In genomic region chr14:30767624-30768023, GRCh38 we compare ENCODE assay signal across 21 cellular contexts.
DNase-seq lines count a peak whose midpoint lies in the region; ATAC-seq, FAIRE-seq and TF ChIP-seq lines count a peak whose summit lies in the region.
"Had no signal": no experiment of that assay in that cellular context is flagged by ENCODE, and none has a peak within 500 bp of the region (broad histone marks: within the 10 kb centered on the region; RNA-seq: fewer than 3 reads in every experiment).

No MANE protein-coding gene starts in this region.

- H3K4me1 ChIP-seq in GM12878 (ENCODE audit: control insufficient read depth, insufficient read depth, low read length), result no peaks in the 10 kb centered on the region
- no peaks in the 10 kb centered on the region for H3K4me1 ChIP-seq in CD8-positive, alpha-beta T cell (ENCODE audit: insufficient read depth, low read length)
- H3K4me1 ChIP-seq: HAP-1 had no signal

- no peak overlapping the region for H3K4me3 ChIP-seq in GM12878
- no peak overlapping the region for H3K4me3 ChIP-seq in CD8-positive, alpha-beta T cell (ENCODE audit: low read depth, low read length)
- H3K4me3 ChIP-seq: HAP-1 had no signal

- H4K20me1 ChIP-seq in GM12878 (ENCODE audit: control insufficient read depth, insufficient read depth), result no peaks in the 10 kb centered on the region

- DNase-seq in GM12878 (ENCODE audit: low read depth, low spot score), result no peak
- DNase-seq in caudate nucleus (lab: John Stamatoyannopoulos, UW), result no peak
- no peak for DNase-seq in urothelium cell line (ENCODE audit: low spot score)
- no peak for DNase-seq in activated T-cell treated with anti-CD3 and anti-CD28 coated beads, Interleukin-2, amount 50 U/mL, for 48 hours
- no peak for DNase-seq in CD8-positive, alpha-beta T cell
- DNase-seq in anterior cingulate cortex (lab: John Stamatoyannopoulos, UW), result no peak
- DNase-seq: C1 segment of cervical spinal cord; CD4-positive, CD25-positive, alpha-beta regulatory T cell; CD8-positive, alpha-beta memory T cell; DMS 273 treated with DMSO at 0.1 percent for 48 hours; DMS79; EL; GDM1; GOT3; HFFc6 had no signal

- H3K36me3 ChIP-seq in GM12878 (ENCODE audit: control insufficient read depth in 2 of 2, insufficient read depth in 2 of 2, low read length in 1 of 2), result no peaks in the 10 kb centered on the region
- no peaks in the 10 kb centered on the region for H3K36me3 ChIP-seq in CD8-positive, alpha-beta T cell (ENCODE audit: insufficient read depth, low read length)
- H3K36me3 ChIP-seq: HAP-1 had no signal

- no TSS peak for BruUV-seq in GM12878 (replicated peaks; lab: Mats Ljungman, UMichigan)

- no peak overlapping the region for H3K27ac ChIP-seq in GM12878 (ENCODE audit: control insufficient read depth, insufficient read depth)
- peak overlapping the region; percentile 48 for H3K27ac ChIP-seq in caudate nucleus (ENCODE audit: low read depth, low read length)
- no peak overlapping the region for H3K27ac ChIP-seq in CD8-positive, alpha-beta T cell (ENCODE audit: low read depth, low read length)

- TF ChIP-seq POLR2A in GM12878 (IDR thresholded peaks at IDR 0.05; ENCODE audit: low read depth, low read length), result no peak

- no peak overlapping the region for H3K4me3 Mint-ChIP-seq in CD8-positive, alpha-beta T cell
- H3K4me3 Mint-ChIP-seq: CD4-positive, CD25-positive, alpha-beta regulatory T cell; CD8-positive, alpha-beta memory T cell; HFFc6 had no signal

- CTCF ChIA-PET in GM12878 (lab: Yijun Ruan, JAX), result no interaction called here
- CTCF ChIA-PET in CD8-positive, alpha-beta T cell (lab: Charles Lee), result no interaction called here

- no peak for TF ChIP-seq CTCF in GM12878 (IDR thresholded peaks at IDR 0.05 in 2 of 3, conservative IDR thresholded peaks at IDR 0.05 in 1 of 3; ENCODE audit: control insufficient read depth in 2 of 3, extremely low read depth in 1 of 3, insufficient read depth in 1 of 3, low read depth in 3 of 3, low read length in 3 of 3)
- TF ChIP-seq CTCF in CD8-positive, alpha-beta T cell (IDR thresholded peaks at IDR 0.05), result no peak

- RAD21 ChIA-PET in GM12878 (lab: Charles Lee; ENCODE audit: unreplicated experiment), result no interaction called here

- POLR2A ChIA-PET in GM12878 (lab: Charles Lee), result no interaction called here
- POLR2A ChIA-PET in CD8-positive, alpha-beta T cell (lab: Charles Lee), result no interaction called here

- no peak for TF ChIP-seq RAD21 in Ishikawa (IDR thresholded peaks at IDR 0.05; ENCODE audit: low read depth)
- TF ChIP-seq RAD21 in GM12878 (IDR thresholded peaks at IDR 0.05; ENCODE audit: insufficient read depth, low read depth, low read length), result no peak

- H3K79me2 ChIP-seq in GM12878 (ENCODE audit: control insufficient read depth, insufficient read depth, low read length), result no peaks in the 10 kb centered on the region

- TF ChIP-seq EP300 in Ishikawa (IDR thresholded peaks at IDR 0.05; ENCODE audit: borderline replicate concordance), result no peak
- TF ChIP-seq EP300 in GM12878 (IDR thresholded peaks at IDR 0.05; ENCODE audit: borderline replicate concordance in 1 of 2, control insufficient read depth in 1 of 2, low read depth in 2 of 2, low read length in 2 of 2), result no peak

- 71% methylated on average over 4 of the region's 4 CpGs for WGBS in GM12878 (ENCODE audit: insufficient coverage, insufficient replicate concordance, low lambda C conversion rate, missing lambda C conversion rate)

- H2AFZ ChIP-seq in GM12878 (ENCODE audit: control insufficient read depth, low read depth, low read length), result no peak overlapping the region

- peaks cover 15% of the 10 kb centered on the region for H3K9me3 Mint-ChIP-seq in CD8-positive, alpha-beta T cell

- FAIRE-seq in GM12878 (lab: Jason Lieb, UNC) (no peak), urothelium cell line (lab: Jason Lieb, UNC) (peak; percentile 17)
- FAIRE-seq: D721Med, GM12891, GM18507, H54 had no signal

- no peak overlapping the region for H3K27ac Mint-ChIP-seq in CD8-positive, alpha-beta T cell
- H3K27ac Mint-ChIP-seq: CD8-positive, alpha-beta memory T cell; HFFc6 had no signal

- peaks cover 25% of the 10 kb centered on the region for H3K27me3 Mint-ChIP-seq in CD8-positive, alpha-beta T cell (ENCODE audit: low read depth)

- in situ Hi-C loops in GM12878 (cut with MboI), result no loop called here

- no peaks in the 10 kb centered on the region for H3K27me3 ChIP-seq in GM12878 (replicated peaks in 1 of 2; ENCODE audit: control insufficient read depth in 2 of 2, insufficient read depth in 2 of 2, low read length in 1 of 2)
- no peaks in the 10 kb centered on the region for H3K27me3 ChIP-seq in CD8-positive, alpha-beta T cell (ENCODE audit: insufficient read depth, low read length)

- SMC1A ChIA-PET in GM12878 (lab: Charles Lee; ENCODE audit: uncharacterized antibody, unreplicated experiment), result no interaction called here

- H3K9me3 ChIP-seq in GM12878 (replicated peaks; ENCODE audit: control insufficient read depth, insufficient read depth, low read length), result peaks cover 1% of the 10 kb centered on the region; the same call in 1 of the 3 replicates
- peaks cover 6% of the 10 kb centered on the region for H3K9me3 ChIP-seq in CD8-positive, alpha-beta T cell (ENCODE audit: low read length)

- no peak for ATAC-seq in GM12878
- no peak for ATAC-seq in CD8-positive, alpha-beta T cell

- no peak overlapping the region for H3K4me2 ChIP-seq in GM12878 (ENCODE audit: control insufficient read depth, insufficient read depth)

- no peak overlapping the region for H3K9ac ChIP-seq in GM12878 (ENCODE audit: control insufficient read depth, insufficient read depth, low read length)

- H3K4me1 Mint-ChIP-seq in CD8-positive, alpha-beta T cell (ENCODE audit: low read depth), result no peaks in the 10 kb centered on the region
- H3K4me1 Mint-ChIP-seq: CD4-positive, CD25-positive, alpha-beta regulatory T cell; CD8-positive, alpha-beta memory T cell had no signal

- H3K36me3 Mint-ChIP-seq in CD8-positive, alpha-beta T cell, result no peaks in the 10 kb centered on the region
- H3K36me3 Mint-ChIP-seq: CD4-positive, CD25-positive, alpha-beta regulatory T cell; CD8-positive, alpha-beta memory T cell had no signal

- intact Hi-C loops in GM12878 (cut with micrococcal nuclease; ENCODE audit: unreplicated experiment), result no loop called here
- intact Hi-C loops in CD8-positive, alpha-beta T cell (cut with DNase I, micrococcal nuclease), result no loop called here

TF ChIP-seq in Ishikawa, 13 proteins besides CTCF, POLR2A, EP300 and RAD21 (continues in another document):
- TF ChIP-seq USF1 (IDR thresholded peaks at IDR 0.05), result 0 out of 2 replicates have a peak, but pooled peaks have one; percentile 22
- TF ChIP-seq TCF12 (IDR thresholded peaks at IDR 0.05; ENCODE audit: low read depth), result no peak
- no peak for TF ChIP-seq EGR1 (IDR thresholded peaks at IDR 0.05)
- TF ChIP-seq TEAD4 (IDR thresholded peaks at IDR 0.05), result no peak
- TF ChIP-seq NFIC (IDR thresholded peaks at IDR 0.05), result no peak
- TF ChIP-seq CREB1 (IDR thresholded peaks at IDR 0.05; ENCODE audit: low read depth), result no peak

TF ChIP-seq in GM12878, 131 proteins besides CTCF, POLR2A, EP300 and RAD21:
- TF ChIP-seq SUZ12 (IDR thresholded peaks at IDR 0.05; ENCODE audit: unreplicated experiment), result no peak
- TF ChIP-seq USF1 (IDR thresholded peaks at IDR 0.05; ENCODE audit: borderline replicate concordance, extremely low read length, insufficient read depth, low read depth, low read length), result peak; percentile 11
